ENCODE assay signal across 8 cellular contexts in genomic region chr15:48084759-48085420, GRCh38. TPM values are rescaled to one million over a fixed set of nuclear protein-coding genes. Genes with fewer than 3 reads are reported as not detected.
DNase-seq lines count a peak whose midpoint lies in the region; ATAC-seq and TF ChIP-seq lines count a peak whose summit lies in the region.

No MANE protein-coding gene starts in this region.

- TF ChIP-seq EP300 in SK-N-SH (IDR thresholded peaks at IDR 0.05; ENCODE audit: borderline replicate concordance in 1 of 2, low read depth in 1 of 2, low read length in 1 of 2) = no peak

- H3K9ac ChIP-seq in KMS-11 (no peak overlapping the region), SK-N-SH (no peak overlapping the region)

- no peak overlapping the region for H3K4me3 ChIP-seq in KMS-11 (IDR thresholded peaks at IDR 0.05; ENCODE audit: insufficient read depth, low read depth, low read length)
- H3K4me3 ChIP-seq in SK-N-SH (ENCODE audit: low read depth in 2 of 2, low read length in 1 of 2) = no peak overlapping the region
- no peak overlapping the region for H3K4me3 ChIP-seq in effector memory CD4-positive, alpha-beta T cell (ENCODE audit: insufficient read depth, low read depth, low read length, poor library complexity, severe bottlenecking)

- H3K27ac ChIP-seq in KMS-11 (no peak overlapping the region), SK-N-SH (ENCODE audit: low read depth in 2 of 2, low read length in 1 of 2) (no peak overlapping the region; a peak in 1 of 4 replicates)
- no peak overlapping the region for H3K27ac ChIP-seq in effector memory CD4-positive, alpha-beta T cell (ENCODE audit: insufficient read depth, low read length, poor library complexity, severe bottlenecking)

- CTCF ChIA-PET in SK-N-SH (lab: Yijun Ruan, JAX) = interaction anchor here (0.6 to 3.1 kb wide), 32 partner anchors 9 to 896 kb away, joined by 3 to 29 read pairs (median 3); partner anchors contain the start of gene SEMA6D

- no peaks in the 10 kb centered on the region for H3K79me2 ChIP-seq in KMS-11 (ENCODE audit: insufficient read depth, low read depth)
- H3K79me2 ChIP-seq in SK-N-SH (ENCODE audit: insufficient read depth) = no peaks in the 10 kb centered on the region; the same call in 1 of the 2 replicates

- H4K20me1 ChIP-seq in KMS-11 (ENCODE audit: insufficient read depth) = no peaks in the 10 kb centered on the region
- no peaks in the 10 kb centered on the region for H4K20me1 ChIP-seq in SK-N-SH (ENCODE audit: insufficient read depth)

- WGBS in SK-N-SH (ENCODE audit: low lambda C conversion rate) = 8% methylated on average over 1 of the region's 1 CpG

- H3K36me3 ChIP-seq in KMS-11 (ENCODE audit: insufficient read depth) (no peaks in the 10 kb centered on the region), SK-N-SH (replicated peaks in 1 of 2; ENCODE audit: control insufficient read depth in 1 of 2, insufficient read depth in 2 of 2, low read length in 1 of 2) (no peaks in the 10 kb centered on the region)
- H3K36me3 ChIP-seq in effector memory CD4-positive, alpha-beta T cell (ENCODE audit: control insufficient read depth, insufficient read depth, low read length) = no peaks in the 10 kb centered on the region

- H3F3A ChIP-seq in SK-N-SH (replicated peaks; ENCODE audit: insufficient read depth) = no peaks in the 10 kb centered on the region

- no peaks in the 10 kb centered on the region for H3K9me2 ChIP-seq in SK-N-SH

- DNase-seq in GM13976 (ENCODE audit: low spot score) = peak; percentile 32
- peak; percentile 26 for DNase-seq in SK-N-SH
- no peak for DNase-seq in left colon
- no peak for DNase-seq in effector CD4-positive, alpha-beta T cell
- DNase-seq in effector memory CD4-positive, alpha-beta T cell = no peak

- H3K4me2 ChIP-seq in KMS-11 (no peak overlapping the region), SK-N-SH (no peak overlapping the region)

- H2AFZ ChIP-seq in KMS-11 (ENCODE audit: low read depth) (no peak overlapping the region), SK-N-SH (ENCODE audit: low read depth) (no peak overlapping the region)

- H3K4me1 ChIP-seq in KMS-11 (ENCODE audit: low read depth, poor library complexity, severe bottlenecking) (no peaks in the 10 kb centered on the region), SK-N-SH (ENCODE audit: control insufficient read depth in 1 of 2, insufficient read depth in 2 of 2, low read depth in 1 of 2, low read length in 1 of 2) (peaks cover 0 to 17% of the 10 kb centered on the region in 2 experiments; a peak in 1 of 4 replicates)
- no peaks in the 10 kb centered on the region for H3K4me1 ChIP-seq in effector memory CD4-positive, alpha-beta T cell (ENCODE audit: control insufficient read depth, insufficient read depth, low read length, poor library complexity, severe bottlenecking)

- intact Hi-C loops in left colon (cut with DNase I, micrococcal nuclease) = no loop called here

- ATAC-seq in left colon (peak; percentile 73), HG03521 (IDR thresholded peaks at IDR 0.05; ENCODE audit: unreplicated experiment) (no peak), HG02588 (IDR thresholded peaks at IDR 0.05; ENCODE audit: unreplicated experiment) (no peak)

- TF ChIP-seq CTCF in GM13976 (IDR thresholded peaks at IDR 0.05; ENCODE audit: borderline replicate concordance, control extremely low read depth, extremely low read depth, insufficient read depth, missing control alignments) (peak; percentile 53), KMS-11 (conservative IDR thresholded peaks at IDR 0.05; ENCODE audit: low read depth, low read length) (peak; percentile 54), SK-N-SH (IDR thresholded peaks at IDR 0.05) (peak; percentile 47)

- POLR2A ChIA-PET in SK-N-SH (lab: Yijun Ruan, JAX) = no interaction called here

- in situ Hi-C loops in GM13976 (cut with MboI; ENCODE audit: low sequenced_read_pairs, unreplicated experiment) = loop anchor here (10.0 kb wide), 1 partner anchor 890 kb away; no protein-coding TSS in a partner anchor

- no peaks in the 10 kb centered on the region for H3K9me3 ChIP-seq in SK-N-SH
- no peaks in the 10 kb centered on the region for H3K9me3 ChIP-seq in effector memory CD4-positive, alpha-beta T cell (ENCODE audit: control insufficient read depth, low read length)

- peak; percentile 72 for TF ChIP-seq RAD21 in SK-N-SH (IDR thresholded peaks at IDR 0.05; ENCODE audit: low read length)

- H3K27me3 ChIP-seq in KMS-11 (ENCODE audit: insufficient read depth, low read depth) (no peaks in the 10 kb centered on the region), SK-N-SH (ENCODE audit: insufficient read depth) (no peaks in the 10 kb centered on the region; the same call in 1 of the 2 replicates)
- H3K27me3 ChIP-seq in effector memory CD4-positive, alpha-beta T cell (replicated peaks; ENCODE audit: control insufficient read depth, insufficient read depth, low read length, poor library complexity, severe bottlenecking) = no peaks in the 10 kb centered on the region

TF ChIP-seq in SK-N-SH, 30 proteins besides CTCF, POLR2A, EP300 and RAD21:
- no peak for TF ChIP-seq RCOR1 (IDR thresholded peaks at IDR 0.05; ENCODE audit: low read length)
- peak; percentile 55 for TF ChIP-seq SMC3 (IDR thresholded peaks at IDR 0.05; ENCODE audit: low read depth, low read length)

RNA-seq across cellular contexts. Expression of gene SLC24A5, which starts 35.9 kb away (rescaled TPM):
- not detected in 2 replicates for polyA plus RNA-seq in SK-N-SH (2012; rRNA removed)
- 0.01 TPM in 1 of 2 replicates, not detected in the other for polyA plus RNA-seq in SK-N-SH (2012; cell fraction: cytosol; rRNA removed)
- not detected in 2 replicates for polyA plus RNA-seq in SK-N-SH (2012; cell fraction: nucleus; rRNA removed)
- total RNA-seq in left colon = not detected

Comparison
In these comparisons a context has a peak if more than half of its experiments do, and no peak if none do; other contexts are left out.
1. DNase-seq: peak in GM13976 (single experiment) and SK-N-SH (single experiment); none in left colon (0 of 2), effector CD4-positive, alpha-beta T cell (single experiment) and effector memory CD4-positive, alpha-beta T cell (0 of 3).
2. Peak in every context shown above with its lines, with median percentiles within 50 percentile points of each other: CTCF ChIP-seq.